ENCODE assay signal across 17 cellular contexts in genomic region chr17:19281161-19281560, GRCh38.
"Had no signal": no experiment of that assay in that cellular context is flagged by ENCODE, and none has a peak within 500 bp of the region (broad histone marks: within the 10 kb centered on the region; RNA-seq: fewer than 3 reads in every experiment).

No MANE protein-coding gene starts in this region.

- H3K27me3 ChIP-seq: foreskin keratinocyte had no signal

- H3K9me3 ChIP-seq: heart right ventricle, psoas muscle had no signal

- DNase-seq: activated CD4-positive, alpha-beta T cell treated with anti-CD3 and anti-CD28 coated beads for 36 hours; activated CD8-positive, alpha-beta memory T cell treated with anti-CD3 and anti-CD28 coated beads, Interleukin-2, amount 50 U/mL, for 4 hours; activated CD8-positive, alpha-beta T cell treated with anti-CD3 and anti-CD28 coated beads for 36 hours; activated naive CD4-positive, alpha-beta T cell; activated T-cell treated with anti-CD3 and anti-CD28 coated beads, Interleukin-2, amount 50 U/mL, for 72 hours; caudate nucleus; effector memory CD4-positive, alpha-beta T cell; foreskin keratinocyte; heart right ventricle; islet precursor cell; nephron progenitor cell; psoas muscle; stimulated activated CD4-positive, alpha-beta T cell treated with anti-CD3 and anti-CD28 coated beads, Interleukin-15, amount 100 ng/mL, for 24 hours; stimulated activated CD4-positive, alpha-beta T cell treated with anti-CD3 and anti-CD28 coated beads, Interleukin-4, amount 100 ng/mL, for 4 hours; stimulated activated naive CD8-positive, alpha-beta T cell treated with anti-CD3 and anti-CD28 coated beads, Interleukin-15, amount 100 ng/mL, for 72 hours; T1000 had no signal

- H3K4me3 ChIP-seq: coronary artery, heart right ventricle, psoas muscle had no signal

- H3K4me1 ChIP-seq: foreskin keratinocyte had no signal

- ATAC-seq: activated CD4-positive, alpha-beta T cell treated with anti-CD3 and anti-CD28 coated beads for 36 hours; activated CD8-positive, alpha-beta T cell treated with anti-CD3 and anti-CD28 coated beads for 36 hours; activated T-cell treated with anti-CD3 and anti-CD28 coated beads, Interleukin-2, amount 50 U/mL, for 72 hours; foreskin keratinocyte; heart right ventricle; stimulated activated naive CD8-positive, alpha-beta T cell treated with anti-CD3 and anti-CD28 coated beads, Interleukin-15, amount 100 ng/mL, for 72 hours had no signal

- H3K27ac ChIP-seq: coronary artery, foreskin keratinocyte, heart right ventricle, psoas muscle had no signal
